Comparison of ENCODE assay signal across 12 cellular contexts in the genomic region with DNA sequence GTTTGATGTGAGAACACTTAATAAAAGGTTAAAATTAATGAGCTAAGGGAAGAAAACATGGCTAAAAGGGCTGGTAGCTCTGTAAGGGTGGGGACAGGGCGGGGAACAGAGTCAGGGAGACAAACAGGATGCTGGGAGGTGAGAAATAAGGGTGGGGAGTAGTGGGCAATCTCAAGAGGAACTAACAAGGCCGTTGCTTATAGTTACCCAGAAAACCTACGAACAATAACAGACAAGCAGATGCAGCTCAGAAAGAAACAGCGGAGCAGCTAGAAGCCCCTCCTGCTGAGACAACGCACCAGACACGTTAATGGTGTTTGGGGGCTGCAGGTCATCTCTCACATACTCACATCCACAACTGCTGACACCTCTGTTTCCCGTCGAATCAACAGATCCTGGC. TPM values are rescaled to one million over a fixed set of nuclear protein-coding genes. Genes with fewer than 3 reads are reported as not detected.
DNase-seq lines count a peak whose midpoint lies in the region; ATAC-seq and TF ChIP-seq lines count a peak whose summit lies in the region.
"Had no signal": no experiment of that assay in that cellular context is flagged by ENCODE, and none has a peak within 500 bp of the region (broad histone marks: within the 10 kb centered on the region; RNA-seq: fewer than 3 reads in every experiment).

No MANE protein-coding gene starts in this region.

- intact Hi-C loops in activated T-helper 2 cell treated with anti-CD3 and anti-CD28 coated beads, Interferon-gamma antibody, Interleukin-2, Interleukin-4, amounts not matched to agents 10 μg/mL and 5 μg/mL and 100 μg/mL, durations not matched to agents 14 hours and 24 hours and 36 hours (cut with micrococcal nuclease), result no loop called here

- CTCF ChIA-PET in activated CD8-positive, alpha-beta memory T cell treated with anti-CD3 and anti-CD28 coated beads, Interleukin-2, amount 10 ng/mL, durations not matched to agents 7 days and 5 days (lab: Charles Lee), result interaction anchor here (0.5 to 1.7 kb wide), 3 partner anchors 10 to 474 kb away, joined by 3 to 5 read pairs (median 3); no protein-coding TSS in a partner anchor

- peak overlapping the region; percentile 26 for H3K27ac Mint-ChIP-seq in activated CD8-positive, alpha-beta memory T cell treated with anti-CD3 and anti-CD28 coated beads, Interleukin-2, amount 10 ng/mL, durations not matched to agents 7 days and 5 days
- peak overlapping the region; percentile 16 for H3K27ac Mint-ChIP-seq in activated naive CD8-positive, alpha-beta T cell treated with anti-CD3 and anti-CD28 coated beads, Interleukin-2, amount 50 U/mL, for 24 hours
- peak overlapping the region; percentile 84 for H3K27ac Mint-ChIP-seq in nephron progenitor cell
- H3K27ac Mint-ChIP-seq in activated T-helper 2 cell treated with anti-CD3 and anti-CD28 coated beads, Interferon-gamma antibody, Interleukin-2, Interleukin-4, amounts not matched to agents 10 μg/mL and 5 μg/mL and 100 μg/mL, durations not matched to agents 14 hours and 24 hours and 36 hours, result no peak overlapping the region

- no peaks in the 10 kb centered on the region for H3K9me3 Mint-ChIP-seq in activated CD8-positive, alpha-beta memory T cell treated with anti-CD3 and anti-CD28 coated beads, Interleukin-2, amount 10 ng/mL, durations not matched to agents 7 days and 5 days (ENCODE audit: low read depth)
- no peaks in the 10 kb centered on the region for H3K9me3 Mint-ChIP-seq in activated naive CD8-positive, alpha-beta T cell treated with anti-CD3 and anti-CD28 coated beads, Interleukin-2, amount 50 U/mL, for 24 hours
- no peaks in the 10 kb centered on the region for H3K9me3 Mint-ChIP-seq in nephron progenitor cell
- no peaks in the 10 kb centered on the region for H3K9me3 Mint-ChIP-seq in activated T-helper 2 cell treated with anti-CD3 and anti-CD28 coated beads, Interferon-gamma antibody, Interleukin-2, Interleukin-4, amounts not matched to agents 10 μg/mL and 5 μg/mL and 100 μg/mL, durations not matched to agents 14 hours and 24 hours and 36 hours

- no peak overlapping the region for H3K4me3 Mint-ChIP-seq in activated CD8-positive, alpha-beta memory T cell treated with anti-CD3 and anti-CD28 coated beads, Interleukin-2, amount 10 ng/mL, durations not matched to agents 7 days and 5 days
- peak overlapping the region; percentile 62 for H3K4me3 Mint-ChIP-seq in activated naive CD8-positive, alpha-beta T cell treated with anti-CD3 and anti-CD28 coated beads, Interleukin-2, amount 50 U/mL, for 24 hours
- H3K4me3 Mint-ChIP-seq in nephron progenitor cell, result no peak overlapping the region
- H3K4me3 Mint-ChIP-seq in activated T-helper 2 cell treated with anti-CD3 and anti-CD28 coated beads, Interferon-gamma antibody, Interleukin-2, Interleukin-4, amounts not matched to agents 10 μg/mL and 5 μg/mL and 100 μg/mL, durations not matched to agents 14 hours and 24 hours and 36 hours (ENCODE audit: low read depth), result no peak overlapping the region

- H3K4me1 Mint-ChIP-seq in activated CD8-positive, alpha-beta memory T cell treated with anti-CD3 and anti-CD28 coated beads, Interleukin-2, amount 10 ng/mL, durations not matched to agents 7 days and 5 days, result peaks cover 13% of the 10 kb centered on the region
- peaks cover 53% of the 10 kb centered on the region for H3K4me1 Mint-ChIP-seq in activated naive CD8-positive, alpha-beta T cell treated with anti-CD3 and anti-CD28 coated beads, Interleukin-2, amount 50 U/mL, for 24 hours
- H3K4me1 Mint-ChIP-seq in nephron progenitor cell, result peaks cover 27% of the 10 kb centered on the region
- H3K4me1 Mint-ChIP-seq in activated T-helper 2 cell treated with anti-CD3 and anti-CD28 coated beads, Interferon-gamma antibody, Interleukin-2, Interleukin-4, amounts not matched to agents 10 μg/mL and 5 μg/mL and 100 μg/mL, durations not matched to agents 14 hours and 24 hours and 36 hours (ENCODE audit: low read depth), result peaks cover 9% of the 10 kb centered on the region

- ATAC-seq in activated CD8-positive, alpha-beta memory T cell treated with anti-CD3 and anti-CD28 coated beads, Interleukin-2, amount 10 ng/mL, durations not matched to agents 7 days and 5 days, result no peak
- peak; percentile 29 for ATAC-seq in activated naive CD8-positive, alpha-beta T cell treated with anti-CD3 and anti-CD28 coated beads, Interleukin-2, amount 50 U/mL, for 24 hours
- no peak for ATAC-seq in HG03280 (IDR thresholded peaks at IDR 0.05; ENCODE audit: unreplicated experiment)
- no peak for ATAC-seq in GM18867 (IDR thresholded peaks at IDR 0.05; ENCODE audit: unreplicated experiment)

- no peak for TF ChIP-seq CTCF in nephron progenitor cell (IDR thresholded peaks at IDR 0.05)

- peaks cover 2% of the 10 kb centered on the region for H3K36me3 Mint-ChIP-seq in activated CD8-positive, alpha-beta memory T cell treated with anti-CD3 and anti-CD28 coated beads, Interleukin-2, amount 10 ng/mL, durations not matched to agents 7 days and 5 days
- H3K36me3 Mint-ChIP-seq in activated naive CD8-positive, alpha-beta T cell treated with anti-CD3 and anti-CD28 coated beads, Interleukin-2, amount 50 U/mL, for 24 hours (ENCODE audit: low read depth), result no peaks in the 10 kb centered on the region
- H3K36me3 Mint-ChIP-seq in nephron progenitor cell (ENCODE audit: low read depth), result peaks cover 18% of the 10 kb centered on the region
- no peaks in the 10 kb centered on the region for H3K36me3 Mint-ChIP-seq in activated T-helper 2 cell treated with anti-CD3 and anti-CD28 coated beads, Interferon-gamma antibody, Interleukin-2, Interleukin-4, amounts not matched to agents 10 μg/mL and 5 μg/mL and 100 μg/mL, durations not matched to agents 14 hours and 24 hours and 36 hours (ENCODE audit: low read depth)

- no peak for DNase-seq in activated CD8-positive, alpha-beta memory T cell treated with anti-CD3 and anti-CD28 coated beads, Interleukin-2, amount 10 ng/mL, durations not matched to agents 7 days and 5 days
- no peak for DNase-seq in activated CD8-positive, alpha-beta memory T cell treated with anti-CD3 and anti-CD28 coated beads for 24 hours
- DNase-seq in T follicular helper cell (ENCODE audit: low read depth) (peak; percentile 33), nephron progenitor cell (no peak)
- no peak for DNase-seq in activated naive CD8-positive, alpha-beta T cell treated with anti-CD3 and anti-CD28 coated beads, Interleukin-2, amount 50 U/mL, for 24 hours
- no peak for DNase-seq in activated T-helper 2 cell treated with anti-CD3 and anti-CD28 coated beads, Interferon-gamma antibody, Interleukin-2, Interleukin-4, amounts not matched to agents 10 μg/mL and 5 μg/mL and 100 μg/mL, durations not matched to agents 14 hours and 24 hours and 36 hours (ENCODE audit: low spot score)
- DNase-seq: NCI-H2107; NK-92 treated with Interleukin-12 subunit alpha and Interleukin-12 subunit beta, amount 100 ng/mL, for 24 hours; SHP77; sigmoid colon had no signal

- peaks cover 14% of the 10 kb centered on the region for H3K27me3 Mint-ChIP-seq in activated CD8-positive, alpha-beta memory T cell treated with anti-CD3 and anti-CD28 coated beads, Interleukin-2, amount 10 ng/mL, durations not matched to agents 7 days and 5 days
- no peaks in the 10 kb centered on the region for H3K27me3 Mint-ChIP-seq in activated naive CD8-positive, alpha-beta T cell treated with anti-CD3 and anti-CD28 coated beads, Interleukin-2, amount 50 U/mL, for 24 hours
- H3K27me3 Mint-ChIP-seq in nephron progenitor cell (ENCODE audit: low read depth, poor library complexity), result peaks cover 8% of the 10 kb centered on the region
- H3K27me3 Mint-ChIP-seq in activated T-helper 2 cell treated with anti-CD3 and anti-CD28 coated beads, Interferon-gamma antibody, Interleukin-2, Interleukin-4, amounts not matched to agents 10 μg/mL and 5 μg/mL and 100 μg/mL, durations not matched to agents 14 hours and 24 hours and 36 hours (ENCODE audit: low read depth), result peaks cover 45% of the 10 kb centered on the region

RNA-seq across cellular contexts. Expression of a gene that starts 9.7 kb away (rescaled TPM):
- total RNA-seq in activated CD8-positive, alpha-beta memory T cell treated with anti-CD3 and anti-CD28 coated beads, Interleukin-2, amount 10 ng/mL, durations not matched to agents 7 days and 5 days, result 1 to 10 TPM; 2.6 to 3.5 TPM
- 0.62 and 0.71 TPM in 2 replicates for total RNA-seq in activated T-helper 2 cell treated with anti-CD3 and anti-CD28 coated beads, Interferon-gamma antibody, Interleukin-2, Interleukin-4, amounts not matched to agents 10 μg/mL and 5 μg/mL and 100 μg/mL, durations not matched to agents 14 hours and 24 hours and 36 hours
